ENCODE assay signal across 20 cellular contexts in genomic region chr16:51057969-51058337, GRCh38.
"Had no signal": no experiment of that assay in that cellular context is flagged by ENCODE, and none has a peak within 500 bp of the region (broad histone marks: within the 10 kb centered on the region; RNA-seq: fewer than 3 reads in every experiment).

No MANE protein-coding gene starts in this region.

- H3K4me1 ChIP-seq: colonic mucosa, foreskin keratinocyte, heart right ventricle, right atrium auricular region, transverse colon had no signal

- H3K27ac ChIP-seq: colonic mucosa, foreskin keratinocyte, heart right ventricle, parathyroid adenoma, right atrium auricular region, thoracic aorta, transverse colon had no signal

- H3K27me3 ChIP-seq: colonic mucosa, foreskin keratinocyte, right atrium auricular region, transverse colon had no signal

- H3K4me3 ChIP-seq: colonic mucosa, heart right ventricle, right atrium auricular region, smooth muscle cell, thoracic aorta, transverse colon had no signal

- ATAC-seq: foreskin keratinocyte; heart right ventricle; left cardiac atrium; left ventricle myocardium superior; naive thymus-derived CD4-positive, alpha-beta T cell; stimulated activated naive CD8-positive, alpha-beta T cell treated with anti-CD3 and anti-CD28 coated beads, Interleukin-15, Interleukin-2, amounts not matched to agents 100 U/mL and 50 U/mL, for 24 hours had no signal

- H3K36me3 ChIP-seq: colonic mucosa, heart right ventricle, right atrium auricular region, thoracic aorta, transverse colon had no signal

- DNase-seq: cerebellar nuclear complex; colonic mucosa; dermis blood vessel endothelial cell; effector CD4-positive, alpha-beta T cell; endodermal cell; erythroblast; foreskin keratinocyte; heart right ventricle; left cardiac atrium; left ventricle myocardium superior; mesendoderm; naive thymus-derived CD4-positive, alpha-beta T cell; nephron progenitor cell; stimulated activated CD4-positive, alpha-beta T cell treated with anti-CD3 and anti-CD28 coated beads, Interleukin-2, amount 100 ng/mL, for 48 hours; stimulated activated naive CD8-positive, alpha-beta T cell treated with anti-CD3 and anti-CD28 coated beads, Interleukin-15, Interleukin-2, amounts not matched to agents 100 U/mL and 50 U/mL, for 24 hours; transverse colon had no signal

- H3K9me3 ChIP-seq: colonic mucosa, heart right ventricle, right atrium auricular region, thoracic aorta, transverse colon had no signal
